ENCODE assay signal across 8 cellular contexts in genomic region chr9:135258461-135258860, GRCh38.
"Had no signal": no experiment of that assay in that cellular context is flagged by ENCODE, and none has a peak within 500 bp of the region (broad histone marks: within the 10 kb centered on the region; RNA-seq: fewer than 3 reads in every experiment).

No MANE protein-coding gene starts in this region.

- H3K9me3 Mint-ChIP-seq: GM23338 had no signal

- H3K27ac Mint-ChIP-seq: GM23338, IgD-negative memory B cell had no signal

- FAIRE-seq: HepG2 had no signal

- H3K4me1 Mint-ChIP-seq: IgD-negative memory B cell had no signal

- H3K36me3 Mint-ChIP-seq: IgD-negative memory B cell had no signal

- H3K4me3 Mint-ChIP-seq: GM23338, IgD-negative memory B cell had no signal

- DNase-seq: H7, KBM-7 had no signal

- H3K36me3 ChIP-seq: HAP-1 had no signal

- H3K9me3 ChIP-seq: HAP-1 had no signal

- ATAC-seq: GM23338, HCT116, HepG2 had no signal

- H2AFZ ChIP-seq: GM23338 had no signal

- H3K4me3 ChIP-seq: GM23338, HAP-1 had no signal

- H3K4me1 ChIP-seq: HAP-1 had no signal

- H3K27ac ChIP-seq: HL-60 had no signal

- H3K4me2 ChIP-seq: GM23338 had no signal
